Comparison of ENCODE assay signal across 15 cellular contexts in the genomic region with DNA sequence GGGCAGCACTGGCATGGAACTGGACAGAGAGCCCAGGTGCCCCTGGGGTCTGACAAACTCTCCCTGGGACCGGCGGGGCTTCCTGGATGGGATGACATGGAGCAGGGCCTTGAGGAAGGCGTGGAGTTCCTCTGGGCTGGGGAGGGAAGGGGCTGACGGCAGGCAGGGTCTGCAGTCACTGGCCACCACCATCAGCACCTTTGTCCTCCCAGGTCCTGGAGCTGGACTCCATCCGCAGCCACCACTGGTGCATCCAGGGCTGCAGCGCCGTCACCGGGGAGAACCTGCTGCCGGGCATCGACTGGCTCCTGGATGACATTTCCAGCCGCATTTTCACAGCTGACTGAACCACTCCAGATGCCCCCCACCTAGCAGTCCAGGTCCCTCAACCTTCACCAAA. TPM values are rescaled to one million over a fixed set of nuclear protein-coding genes. Genes with fewer than 3 reads are reported as not detected.
DNase-seq lines count a peak whose midpoint lies in the region; ATAC-seq and TF ChIP-seq lines count a peak whose summit lies in the region.
"Had no signal": no experiment of that assay in that cellular context is flagged by ENCODE, and none has a peak within 500 bp of the region (broad histone marks: within the 10 kb centered on the region; RNA-seq: fewer than 3 reads in every experiment).

No MANE protein-coding gene starts in this region.

- H3K27ac ChIP-seq in BLaER1, result no peak overlapping the region
- peak overlapping the region; percentile 43 for H3K27ac ChIP-seq in RWPE1
- no peak overlapping the region for H3K27ac ChIP-seq in neuronal stem cell (replicated peaks; ENCODE audit: low read length)
- H3K27ac ChIP-seq: BLaER1 treated with 17β-estradiol and CSF1 and Interleukin-3, amounts not matched to agents 10 nM and 100 nM; KMS-11 had no signal

- H3K4ac ChIP-seq in neuronal stem cell (ENCODE audit: low read length), result no peak overlapping the region

- H3K9ac ChIP-seq in BLaER1 (0 out of 2 replicates have a peak overlapping the region, but pooled peaks have one; percentile 10), neuronal stem cell (ENCODE audit: low read depth, low read length, poor library complexity) (peak overlapping the region; percentile 24)
- H3K9ac ChIP-seq: BLaER1 treated with 17β-estradiol and CSF1 and Interleukin-3, amounts not matched to agents 10 nM and 100 nM; KMS-11 had no signal

- POLR2A ChIA-PET in RWPE1 (lab: Yijun Ruan, JAX; ENCODE audit: low non-redundant PET), result no interaction called here

- WGBS in neuronal stem cell (ENCODE audit: extremely low coverage in 2 of 2, insufficient read length in 2 of 2, insufficient replicate concordance in 1 of 2), 2 donors, result no CpG with 5 or more reads among the region's 11 CpGs

- no peak overlapping the region for H3K14ac ChIP-seq in neuronal stem cell (ENCODE audit: low read length)

- H4K8ac ChIP-seq in neuronal stem cell (ENCODE audit: low read depth, low read length), result no peak overlapping the region

- H3K4me3 ChIP-seq in BLaER1, result no peak overlapping the region
- H3K4me3 ChIP-seq in neuronal stem cell (ENCODE audit: low read length in 2 of 2), result no peak overlapping the region
- H3K4me3 ChIP-seq: BLaER1 treated with 17β-estradiol and CSF1 and Interleukin-3, amounts not matched to agents 10 nM and 100 nM had no signal

- no peak for ATAC-seq in HG03432 (IDR thresholded peaks at IDR 0.05; ENCODE audit: unreplicated experiment)
- ATAC-seq: CD8-positive, alpha-beta T cell had no signal

- no peaks in the 10 kb centered on the region for H3K27me3 ChIP-seq in BLaER1
- H3K27me3 ChIP-seq in neuronal stem cell (ENCODE audit: control insufficient read depth in 3 of 3, insufficient read depth in 3 of 3, low read depth in 1 of 3, low read length in 3 of 3), result no peaks in the 10 kb centered on the region
- H3K27me3 ChIP-seq: BLaER1 treated with 17β-estradiol and CSF1 and Interleukin-3, amounts not matched to agents 10 nM and 100 nM had no signal

- H3K4me2 ChIP-seq in BLaER1, result no peak overlapping the region
- H3K4me2 ChIP-seq in neuronal stem cell (ENCODE audit: insufficient read depth, low read length, poor library complexity, severe bottlenecking), result no peak overlapping the region
- H3K4me2 ChIP-seq: BLaER1 treated with 17β-estradiol and CSF1 and Interleukin-3, amounts not matched to agents 10 nM and 100 nM; KMS-11 had no signal

- CTCF ChIA-PET in RWPE1 (lab: Yijun Ruan, JAX), result no interaction called here

- H3K4me1 ChIP-seq in BLaER1 (peaks cover 13% of the 10 kb centered on the region), neuronal stem cell (ENCODE audit: control insufficient read depth in 2 of 2, insufficient read depth in 1 of 2, low read depth in 1 of 2, low read length in 2 of 2) (no peaks in the 10 kb centered on the region)

- H2AFZ ChIP-seq in neuronal stem cell (ENCODE audit: low read length), result no peak overlapping the region

- no peak overlapping the region for H2BK15ac ChIP-seq in neuronal stem cell (ENCODE audit: low read length)

- peaks cover 53% of the 10 kb centered on the region for H3K36me3 ChIP-seq in BLaER1
- peaks cover 37 to 45% of the 10 kb centered on the region in 2 donors for H3K36me3 ChIP-seq in neuronal stem cell (replicated peaks in 1 of 2; ENCODE audit: control insufficient read depth in 2 of 2, insufficient read depth in 2 of 2, low read length in 2 of 2)

- DNase-seq in RWPE1 (ENCODE audit: low spot score) (no peak), neuronal stem cell (ENCODE audit: low spot score) (no peak), AG08396 (ENCODE audit: low spot score) (no peak)
- DNase-seq: ACHN; AML-193; Calu3; CD8-positive, alpha-beta T cell; DMS79 treated with DMSO at 0.1 percent for 48 hours; GF-D8; GOT3; H7 had no signal

- no peaks in the 10 kb centered on the region; the same call in 1 of the 2 replicates for H4K20me1 ChIP-seq in BLaER1

- no peak overlapping the region for H2BK5ac ChIP-seq in neuronal stem cell (ENCODE audit: low read length)

- H3K79me1 ChIP-seq in neuronal stem cell (ENCODE audit: low read depth, low read length), result peaks cover 6% of the 10 kb centered on the region

- no peak overlapping the region for H4K91ac ChIP-seq in neuronal stem cell (ENCODE audit: low read depth, low read length, poor library complexity)

- no peak for TF ChIP-seq CTCF in RWPE1 (conservative IDR thresholded peaks at IDR 0.05; ENCODE audit: low read depth)

- H3K9me3 ChIP-seq in BLaER1 (no peaks in the 10 kb centered on the region), neuronal stem cell (replicated peaks in 1 of 2; ENCODE audit: control insufficient read depth in 2 of 2, insufficient read depth in 1 of 2, low read depth in 1 of 2, low read length in 2 of 2) (peaks cover 0 to 8% of the 10 kb centered on the region in 2 donors)
- H3K9me3 ChIP-seq: BLaER1 treated with 17β-estradiol and CSF1 and Interleukin-3, amounts not matched to agents 10 nM and 100 nM had no signal

- no peak overlapping the region for H3K23ac ChIP-seq in neuronal stem cell (ENCODE audit: low read depth, low read length, poor library complexity)

- no peak overlapping the region for H2BK12ac ChIP-seq in neuronal stem cell (ENCODE audit: low read length)

- H2AK5ac ChIP-seq in neuronal stem cell (ENCODE audit: low read depth, low read length), result no peak overlapping the region

- no peak overlapping the region for H2BK120ac ChIP-seq in neuronal stem cell (ENCODE audit: low read depth, low read length)

- H3K18ac ChIP-seq in neuronal stem cell (ENCODE audit: low read length), result no peak overlapping the region

RNA-seq across cellular contexts. Expression of gene SNX15, which starts 5.7 kb away (rescaled TPM):
- 15.9 TPM for polyA plus RNA-seq in neuronal stem cell (2013, experiment 1 of 2)
- 17.1 TPM for polyA plus RNA-seq in neuronal stem cell (2013, experiment 2 of 2)

RNA-seq across cellular contexts. Expression of gene ARL2, which starts 7.5 kb away (rescaled TPM):
- polyA plus RNA-seq in neuronal stem cell (2013, experiment 1 of 2), result 238 TPM
- polyA plus RNA-seq in neuronal stem cell (2013, experiment 2 of 2), result 230 TPM

RNA-seq across cellular contexts. Expression of gene SAC3D1, which starts 19.5 kb away (rescaled TPM):
- 12.7 TPM for polyA plus RNA-seq in neuronal stem cell (2013, experiment 1 of 2)
- 12.4 TPM for polyA plus RNA-seq in neuronal stem cell (2013, experiment 2 of 2)

RNA-seq across cellular contexts. Expression of gene BATF2, which starts 24.7 kb away (rescaled TPM):
- polyA plus RNA-seq in neuronal stem cell (2013, experiment 1 of 2), result 0.17 TPM
- 0.18 TPM for polyA plus RNA-seq in neuronal stem cell (2013, experiment 2 of 2)

RNA-seq across cellular contexts. Expression of gene NAALADL1, which starts 36.8 kb away (rescaled TPM):
- polyA plus RNA-seq in neuronal stem cell (2013, experiment 1 of 2), result 3.3 TPM
- 2.6 TPM for polyA plus RNA-seq in neuronal stem cell (2013, experiment 2 of 2)
